Comparison of ENCODE assay signal across 8 cellular contexts in genomic region chr2:201070966-201071304, GRCh38. TPM values are rescaled to one million over a fixed set of nuclear protein-coding genes. Genes with fewer than 3 reads are reported as not detected.
DNase-seq lines count a peak whose midpoint lies in the region; ATAC-seq, FAIRE-seq and TF ChIP-seq lines count a peak whose summit lies in the region.

No MANE protein-coding gene starts in this region.

- TF ChIP-seq POLR2A in Peyer's patch (IDR thresholded peaks at IDR 0.05) (no peak), H1 (IDR thresholded peaks at IDR 0.05; ENCODE audit: control extremely low read depth in 1 of 2, low read depth in 2 of 2, low read length in 2 of 2) (no peak)

- H4K5ac ChIP-seq in H1 (ENCODE audit: insufficient read length, low read depth, low read length), result no peak overlapping the region

- POLR2A ChIA-PET in H1 (lab: Charles Lee; ENCODE audit: partially characterized antibody), result interaction anchor here (0.9 to 1.8 kb wide), 3 partner anchors 9 to 182 kb away, joined by 3 to 5 read pairs (median 5); partner anchors contain the start of genes NIF3L1 and PPIL3

- intact Hi-C loops in left ventricle myocardium superior (cut with micrococcal nuclease), result no loop called here

- H3K23ac ChIP-seq in H1 (ENCODE audit: insufficient read length), result no peak overlapping the region

- no peak overlapping the region for H4K91ac ChIP-seq in H1 (replicated peaks; ENCODE audit: insufficient read length, low read length)

- H3K14ac ChIP-seq in H1 (ENCODE audit: insufficient read length), result no peak overlapping the region

- no peak overlapping the region for H2BK20ac ChIP-seq in H1 (ENCODE audit: low read length)

- peaks cover 23% of the 10 kb centered on the region for H3K4me1 ChIP-seq in cardiac muscle cell (ENCODE audit: low read depth)
- peaks cover 0 to 30% (median 7%) of the 10 kb centered on the region in 4 donors for H3K4me1 ChIP-seq in Peyer's patch
- H3K4me1 ChIP-seq in H1 (replicated peaks in 1 of 4; ENCODE audit: control insufficient read depth in 3 of 4, insufficient read depth in 4 of 4, low read length in 3 of 4), result peaks cover 0 to 3% (median 0%) of the 10 kb centered on the region in 4 experiments; a peak in 2 of 7 replicates

- DNase-seq in cardiac muscle cell (ENCODE audit: low read depth in 1 of 2, low spot score in 1 of 2) (peak; percentile 2 to 12), left ventricle myocardium superior (no peak), Peyer's patch (no peak), H1 (ENCODE audit: low read depth in 1 of 2, low spot score in 2 of 2) (no peak), nephron progenitor cell (no peak), NCI-H510A treated with DMSO at 0.1 percent for 48 hours (lab: John Stamatoyannopoulos, UW) (no peak)

- H3K36me3 Mint-ChIP-seq in nephron progenitor cell (ENCODE audit: low read depth), result no peaks in the 10 kb centered on the region

- ATAC-seq in left ventricle myocardium superior, result no peak
- ATAC-seq in GM19395 (IDR thresholded peaks at IDR 0.05; ENCODE audit: unreplicated experiment), result no peak
- no peak for ATAC-seq in GM21619 (IDR thresholded peaks at IDR 0.05; ENCODE audit: unreplicated experiment)

- H3K27me3 ChIP-seq in cardiac muscle cell (no peaks in the 10 kb centered on the region), Peyer's patch (no peaks in the 10 kb centered on the region), H1 (replicated peaks in 1 of 4; ENCODE audit: control insufficient read depth in 3 of 4, extremely low read depth in 1 of 4, insufficient read depth in 3 of 4, low read length in 3 of 4) (no peaks in the 10 kb centered on the region)

- H4K8ac ChIP-seq in H1 (ENCODE audit: extremely low read depth, insufficient read depth, low read length), result no peak overlapping the region

- H3K9me3 ChIP-seq in cardiac muscle cell (ENCODE audit: low read depth) (no peaks in the 10 kb centered on the region), Peyer's patch (no peaks in the 10 kb centered on the region), H1 (ENCODE audit: insufficient read depth in 2 of 2, low read depth in 1 of 2, low read length in 1 of 2) (no peaks in the 10 kb centered on the region)

- 4% methylated on average over 6 of the region's 6 CpGs; no CpG with 5 or more reads in 1 of the 2 experiments for WGBS in H1 (ENCODE audit: extremely low coverage in 1 of 2, insufficient coverage in 1 of 2, insufficient read length in 1 of 2, insufficient replicate concordance in 2 of 2, low coverage in 1 of 2, low lambda C conversion rate in 2 of 2, missing lambda C conversion rate in 1 of 2), 2 experiments

- peak overlapping the region; percentile 95 for H3K27ac ChIP-seq in cardiac muscle cell
- H3K27ac ChIP-seq in Peyer's patch, result peak overlapping the region; percentile 83 to 91 (median 90)
- H3K27ac ChIP-seq in H1 (ENCODE audit: low read depth, low read length), result no peak overlapping the region

- peak overlapping the region; percentile 98 for H3K4me3 Mint-ChIP-seq in nephron progenitor cell

- H2AFZ ChIP-seq in H1 (ENCODE audit: low read length), result no peak overlapping the region

- H3K18ac ChIP-seq in H1 (ENCODE audit: extremely low read depth, low read length), result no peak overlapping the region

- no peak overlapping the region for H2BK15ac ChIP-seq in H1 (ENCODE audit: low read length)

- H3K56ac ChIP-seq in H1 (replicated peaks; ENCODE audit: insufficient read length, low read depth, low read length), result no peak overlapping the region

- H3K36me3 ChIP-seq in cardiac muscle cell (no peaks in the 10 kb centered on the region), Peyer's patch (no peaks in the 10 kb centered on the region), H1 (ENCODE audit: control insufficient read depth in 2 of 4, insufficient read depth in 4 of 4, low read length in 3 of 4) (no peaks in the 10 kb centered on the region)

- H2BK5ac ChIP-seq in H1 (ENCODE audit: low read depth, low read length), result no peak overlapping the region

- peaks cover 44% of the 10 kb centered on the region for H3K4me1 Mint-ChIP-seq in nephron progenitor cell

- TF ChIP-seq RAD21 in H1 (IDR thresholded peaks at IDR 0.05 in 1 of 2, conservative IDR thresholded peaks at IDR 0.05 in 1 of 2; ENCODE audit: low read depth in 2 of 2, low read length in 2 of 2), result no peak

- CTCF ChIA-PET in H1 (lab: Charles Lee; ENCODE audit: partially characterized antibody), result interaction anchor here (0.9 to 6.7 kb wide), 14 partner anchors 8 to 263 kb away, joined by 3 to 102 read pairs (median 4); partner anchors contain the start of gene ORC2

- no peaks in the 10 kb centered on the region for H3K9me3 Mint-ChIP-seq in nephron progenitor cell

- H3K27me3 Mint-ChIP-seq in nephron progenitor cell (ENCODE audit: low read depth, poor library complexity), result peaks cover 2% of the 10 kb centered on the region

- TF ChIP-seq CTCF in cardiac muscle cell (IDR thresholded peaks at IDR 0.05; ENCODE audit: low read depth, low read length), result no peak
- TF ChIP-seq CTCF in Peyer's patch (IDR thresholded peaks at IDR 0.05), result no peak
- no peak for TF ChIP-seq CTCF in H1 (IDR thresholded peaks at IDR 0.05; ENCODE audit: control extremely low read depth in 1 of 3, insufficient read depth in 1 of 3, low read depth in 1 of 3, low read length in 3 of 3)
- TF ChIP-seq CTCF in nephron progenitor cell (IDR thresholded peaks at IDR 0.05), result no peak

- H3K4ac ChIP-seq in H1 (replicated peaks; ENCODE audit: insufficient read length, low read depth, low read length), result no peak overlapping the region

- no peaks in the 10 kb centered on the region for H4K20me1 ChIP-seq in H1 (replicated peaks in 1 of 2; ENCODE audit: control insufficient read depth in 1 of 2, insufficient read depth in 2 of 2, low read length in 2 of 2)

- no peak for FAIRE-seq in H1 (lab: Jason Lieb, UNC)

- peak overlapping the region in 3 of 4 experiments; percentile 80 to 94 (median 93); a peak in 5 of 7 replicates for H3K9ac ChIP-seq in H1 (replicated peaks in 1 of 4; ENCODE audit: extremely low read depth in 1 of 4, low read depth in 3 of 4, low read length in 3 of 4)

- peak overlapping the region; percentile 68 to 82 for H3K4me2 ChIP-seq in H1 (ENCODE audit: insufficient read depth in 1 of 2, low read depth in 2 of 2, low read length in 2 of 2)

- H3K79me1 ChIP-seq in H1 (ENCODE audit: low read depth, low read length), result no peaks in the 10 kb centered on the region

- no peak overlapping the region for H2BK120ac ChIP-seq in H1 (replicated peaks; ENCODE audit: low read depth, low read length)

- TF ChIP-seq EP300 in H1 (IDR thresholded peaks at IDR 0.05; ENCODE audit: borderline replicate concordance in 1 of 2, low read depth in 2 of 2, low read length in 2 of 2), result no peak

- H3K23me2 ChIP-seq in H1 (ENCODE audit: low read depth, low read length), result peaks cover 4% of the 10 kb centered on the region

- no peak overlapping the region for H2AK5ac ChIP-seq in H1 (ENCODE audit: low read depth, low read length)

- peak overlapping the region; percentile 89 for H3K27ac Mint-ChIP-seq in nephron progenitor cell

- H3K79me2 ChIP-seq in H1 (ENCODE audit: control insufficient read depth in 1 of 2, insufficient read depth in 2 of 2, low read length in 2 of 2), result peaks cover 0 to 30% of the 10 kb centered on the region in 2 experiments; a peak in 2 of 4 replicates

- H3K4me3 ChIP-seq in cardiac muscle cell (peak overlapping the region; percentile 82), Peyer's patch (peak overlapping the region; percentile 66 to 90 (median 74)), H1 (ENCODE audit: extremely low read depth in 1 of 4, insufficient read depth in 2 of 4, low read depth in 3 of 4, low read length in 4 of 4) (peak overlapping the region; percentile 82 to 99 (median 87))

- no peak overlapping the region for H2BK12ac ChIP-seq in H1 (ENCODE audit: low read depth, low read length)

RNA-seq across cellular contexts. Expression of gene HYCC2, which starts 0.5 kb away (rescaled TPM):
- total RNA-seq in cardiac muscle cell (3.1 and 7.0 TPM in 2 replicates), left ventricle myocardium superior (12.7 TPM), Peyer's patch (10 to 100 TPM; 17.3 to 31.9 (median 29.0) TPM)
- polyA plus RNA-seq in cardiac muscle cell (6.1 and 9.2 TPM in 2 replicates), H1 (2011; rRNA removed) (0.67 and 0.86 TPM in 2 replicates)
- 7.8 and 8.0 TPM in 2 replicates for total RNA-seq in H1 (2021; fragmentation: NEBNext Ultra II Directional; extraction: Animal tissue kit (Norgen Biotek cat#: 25700))
- 1.3 TPM for polyA plus RNA-seq in H1 (2011; cell fraction: cytosol; rRNA removed)
- polyA plus RNA-seq in H1 (2011; cell fraction: nucleus; rRNA removed), result 1.1 TPM
- 1.2 to 2.4 TPM (median 1.9 TPM) in 4 replicates for polyA plus RNA-seq in H1 (2012, experiment 1 of 2)
- polyA plus RNA-seq in H1 (2012, experiment 2 of 2), result 0.10 TPM
- 2.2 TPM for polyA plus RNA-seq in H1 (2013, experiment 1 of 2)
- 2.7 TPM for polyA plus RNA-seq in H1 (2013, experiment 2 of 2)
- 6.5 and 13.6 TPM in 2 replicates for polyA minus RNA-seq in H1 (2011; rRNA and poly(A)+ RNA removed)
- 2.8 TPM for polyA minus RNA-seq in H1 (2011; cell fraction: cytosol; rRNA and poly(A)+ RNA removed)
- polyA minus RNA-seq in H1 (2011; cell fraction: nucleus; rRNA and poly(A)+ RNA removed), result 8.0 TPM

RNA-seq across cellular contexts. Expression of gene NDUFB3, which starts 0.9 kb away (rescaled TPM):
- total RNA-seq in cardiac muscle cell (111 and 157 TPM in 2 replicates), left ventricle myocardium superior (540 TPM), Peyer's patch (10 to 100 TPM; 45.7 to 96.2 (median 75.1) TPM)
- polyA plus RNA-seq in cardiac muscle cell (333 and 441 TPM in 2 replicates), H1 (2011; rRNA removed) (15.5 and 38.2 TPM in 2 replicates)
- 55.3 and 57.5 TPM in 2 replicates for total RNA-seq in H1 (2021; fragmentation: NEBNext Ultra II Directional; extraction: Animal tissue kit (Norgen Biotek cat#: 25700))
- polyA plus RNA-seq in H1 (2011; cell fraction: cytosol; rRNA removed), result 46.4 TPM
- 4.5 TPM for polyA plus RNA-seq in H1 (2011; cell fraction: nucleus; rRNA removed)
- 52.7 to 85.6 TPM (median 54.0 TPM) in 4 replicates for polyA plus RNA-seq in H1 (2012, experiment 1 of 2)
- polyA plus RNA-seq in H1 (2012, experiment 2 of 2), result 64.4 TPM
- polyA plus RNA-seq in H1 (2013, experiment 1 of 2), result 102 TPM
- polyA plus RNA-seq in H1 (2013, experiment 2 of 2), result 114 TPM
- polyA minus RNA-seq in H1 (2011; rRNA and poly(A)+ RNA removed), result 6.7 and 6.8 TPM in 2 replicates
- polyA minus RNA-seq in H1 (2011; cell fraction: cytosol; rRNA and poly(A)+ RNA removed), result 8.7 TPM
- polyA minus RNA-seq in H1 (2011; cell fraction: nucleus; rRNA and poly(A)+ RNA removed), result 3.6 TPM

RNA-seq across cellular contexts. Expression of gene CFLAR, which starts 45.0 kb away (rescaled TPM):
- total RNA-seq in cardiac muscle cell, result 5.0 and 13.5 TPM in 2 replicates
- 5.1 and 14.2 TPM in 2 replicates for polyA plus RNA-seq in cardiac muscle cell
- 252 TPM for total RNA-seq in left ventricle myocardium superior
- 100 to 1,000 TPM; 157 to 526 (median 297) TPM for total RNA-seq in Peyer's patch
- total RNA-seq in H1 (2021; fragmentation: NEBNext Ultra II Directional; extraction: Animal tissue kit (Norgen Biotek cat#: 25700)), result 1.1 and 1.6 TPM in 2 replicates
- 3.8 and 3.9 TPM in 2 replicates for polyA plus RNA-seq in H1 (2011; rRNA removed)
- polyA plus RNA-seq in H1 (2011; cell fraction: cytosol; rRNA removed), result 5.2 TPM
- polyA plus RNA-seq in H1 (2011; cell fraction: nucleus; rRNA removed), result 7.4 TPM
- 7.0 to 10.0 TPM (median 7.5 TPM) in 4 replicates for polyA plus RNA-seq in H1 (2012, experiment 1 of 2)
- 2.2 TPM for polyA plus RNA-seq in H1 (2012, experiment 2 of 2)
- 2.6 TPM for polyA plus RNA-seq in H1 (2013, experiment 1 of 2)
- polyA plus RNA-seq in H1 (2013, experiment 2 of 2), result 2.0 TPM
- polyA minus RNA-seq in H1 (2011; rRNA and poly(A)+ RNA removed), result 14.3 and 19.2 TPM in 2 replicates
- 7.0 TPM for polyA minus RNA-seq in H1 (2011; cell fraction: cytosol; rRNA and poly(A)+ RNA removed)
- 22.6 TPM for polyA minus RNA-seq in H1 (2011; cell fraction: nucleus; rRNA and poly(A)+ RNA removed)

Comparison
In these comparisons a context has a peak if more than half of its experiments do, and no peak if none do; other contexts are left out.
1. DNase-seq: peak in cardiac muscle cell (2 of 2); none in left ventricle myocardium superior (single experiment), Peyer's patch (0 of 3), H1 (0 of 2), nephron progenitor cell (single experiment) and NCI-H510A treated with DMSO at 0.1 percent for 48 hours (single experiment).
2. RNA of gene CFLAR, which starts 45.0 kb away (total RNA-seq): 157 to 526 TPM in Peyer's patch and 252 TPM in left ventricle myocardium superior (single experiment); 5.0 to 13.5 TPM in cardiac muscle cell and 1.1 to 1.6 TPM in H1; every median in the first group is over 10 times any median in the second.
3. Peak in every context shown above with its lines, with median percentiles within 50 percentile points of each other: H3K4me3 ChIP-seq.